In the genomic region with DNA sequence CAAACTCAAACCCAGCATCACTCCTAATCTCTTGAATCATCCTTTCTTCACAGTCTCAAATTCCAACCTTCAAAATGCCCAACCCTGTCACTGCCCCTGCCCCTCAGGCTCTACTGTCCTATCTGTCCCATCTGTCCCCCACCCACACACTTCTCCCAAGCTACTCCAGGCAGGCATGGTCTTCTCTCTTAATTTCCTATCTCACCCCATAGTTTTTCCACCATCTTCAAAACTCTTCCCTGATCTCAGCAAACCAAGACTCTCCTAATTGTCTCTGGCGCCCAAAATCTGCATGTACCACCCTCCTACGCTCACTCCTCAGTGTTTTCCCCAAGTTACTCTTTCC, we compare ENCODE assay signal across 8 cellular contexts.
DNase-seq lines count a peak whose midpoint lies in the region; ATAC-seq and TF ChIP-seq lines count a peak whose summit lies in the region.

No MANE protein-coding gene starts in this region.

- peak overlapping the region; percentile 97 for H3K27ac Mint-ChIP-seq in nephron progenitor cell

- H3K27me3 Mint-ChIP-seq in nephron progenitor cell (ENCODE audit: low read depth, poor library complexity), result no peaks in the 10 kb centered on the region

- DNase-seq in nephron progenitor cell, result no peak
- DNase-seq in epidermal melanocyte (ENCODE audit: insufficient read length, low spot score), result no peak
- no peak for DNase-seq in cortex of kidney (lab: John Stamatoyannopoulos, UW)
- DNase-seq in stimulated activated CD4-positive, alpha-beta T cell treated with anti-CD3 and anti-CD28 coated beads, Interleukin-4, amount 100 ng/mL, for 4 hours, result no peak

- peak overlapping the region; percentile 81 to 95 (median 90) for H3K27ac ChIP-seq in BLaER1 treated with 17β-estradiol and CSF1 and Interleukin-3, amounts not matched to agents 10 nM and 100 nM
- peak overlapping the region; percentile 80 for H3K27ac ChIP-seq in duodenal mucosa (ENCODE audit: low read depth, low read length)

- peaks cover 41% of the 10 kb centered on the region for H3K9me3 Mint-ChIP-seq in nephron progenitor cell

- H3K9me3 ChIP-seq in BLaER1 treated with 17β-estradiol and CSF1 and Interleukin-3, amounts not matched to agents 10 nM and 100 nM (replicated peaks in 1 of 11), result peaks cover 0 to 6% (median 0%) of the 10 kb centered on the region in 11 experiments; a peak in 2 of 22 replicates
- H3K9me3 ChIP-seq in Loucy (ENCODE audit: insufficient read depth, low read depth, low read length), result no peaks in the 10 kb centered on the region
- H3K9me3 ChIP-seq in duodenal mucosa (ENCODE audit: control insufficient read depth in 1 of 2, low read length in 2 of 2), result no peaks in the 10 kb centered on the region

- H3K27me3 ChIP-seq in BLaER1 treated with 17β-estradiol and CSF1 and Interleukin-3, amounts not matched to agents 10 nM and 100 nM, result no peaks in the 10 kb centered on the region
- H3K27me3 ChIP-seq in Loucy (ENCODE audit: insufficient read depth, low read length, poor library complexity, severe bottlenecking) (no peaks in the 10 kb centered on the region), duodenal mucosa (ENCODE audit: control insufficient read depth in 1 of 2, insufficient read depth in 2 of 2, low read length in 2 of 2) (no peaks in the 10 kb centered on the region)

- H3K9me2 ChIP-seq in Loucy (replicated peaks; ENCODE audit: low read depth, low read length), result no peaks in the 10 kb centered on the region

- H3F3A ChIP-seq in Loucy (ENCODE audit: low read depth), result no peaks in the 10 kb centered on the region

- H3K4me2 ChIP-seq in BLaER1 treated with 17β-estradiol and CSF1 and Interleukin-3, amounts not matched to agents 10 nM and 100 nM, result peak overlapping the region; percentile 53 to 84 (median 74)
- peak overlapping the region; percentile 83 for H3K4me2 ChIP-seq in Loucy (ENCODE audit: low read depth, low read length, poor library complexity, severe bottlenecking)

- ATAC-seq in GM18511 (IDR thresholded peaks at IDR 0.05; ENCODE audit: unreplicated experiment), result no peak

- peak overlapping the region; percentile 93 for H3K4me3 Mint-ChIP-seq in nephron progenitor cell

- H3K9ac ChIP-seq in BLaER1 treated with 17β-estradiol and CSF1 and Interleukin-3, amounts not matched to agents 10 nM and 100 nM, result peak overlapping the region; percentile 86 to 95 (median 90)
- H3K9ac ChIP-seq in Loucy (ENCODE audit: low read depth, low read length, poor library complexity, severe bottlenecking) (peak overlapping the region; percentile 93), duodenal mucosa (ENCODE audit: low read depth in 1 of 2, low read length in 2 of 2) (peak overlapping the region; percentile 66 to 77)

- H3K36me3 Mint-ChIP-seq in nephron progenitor cell (ENCODE audit: low read depth), result no peaks in the 10 kb centered on the region

- peak overlapping the region; percentile 63 to 81 (median 72) for H3K4me3 ChIP-seq in BLaER1 treated with 17β-estradiol and CSF1 and Interleukin-3, amounts not matched to agents 10 nM and 100 nM
- H3K4me3 ChIP-seq in Loucy (ENCODE audit: low read length, poor library complexity, severe bottlenecking) (peak overlapping the region; percentile 96), duodenal mucosa (ENCODE audit: low read depth in 1 of 2, low read length in 2 of 2) (peak overlapping the region; percentile 82 to 85)

- H2AFZ ChIP-seq in Loucy (ENCODE audit: low read length), result peak overlapping the region; percentile 80; the same call in 1 of the 2 replicates

- H3K79me2 ChIP-seq in Loucy (ENCODE audit: insufficient read depth, low read length), result peaks cover 57% of the 10 kb centered on the region

- TF ChIP-seq CTCF in Loucy (conservative IDR thresholded peaks at IDR 0.05; ENCODE audit: low read length) (no peak), nephron progenitor cell (IDR thresholded peaks at IDR 0.05) (no peak)

- H4K20me1 ChIP-seq in BLaER1 treated with 17β-estradiol and CSF1 and Interleukin-3, amounts not matched to agents 10 nM and 100 nM, result peaks cover 0 to 47% (median 14%) of the 10 kb centered on the region in 11 experiments; a peak in 14 of 22 replicates
- H4K20me1 ChIP-seq in Loucy (ENCODE audit: insufficient read depth, low read length, poor library complexity, severe bottlenecking), result peaks cover 42% of the 10 kb centered on the region

- H3K4me1 Mint-ChIP-seq in nephron progenitor cell, result peaks cover 15% of the 10 kb centered on the region

- no peaks in the 10 kb centered on the region for H3K36me3 ChIP-seq in BLaER1 treated with 17β-estradiol and CSF1 and Interleukin-3, amounts not matched to agents 10 nM and 100 nM
- H3K36me3 ChIP-seq in Loucy (ENCODE audit: insufficient read depth, low read length) (no peaks in the 10 kb centered on the region), duodenal mucosa (ENCODE audit: control insufficient read depth in 1 of 2, insufficient read depth in 2 of 2, low read length in 2 of 2) (no peaks in the 10 kb centered on the region)

- H3K4me1 ChIP-seq in BLaER1 treated with 17β-estradiol and CSF1 and Interleukin-3, amounts not matched to agents 10 nM and 100 nM, result peaks cover 0 to 35% (median 9%) of the 10 kb centered on the region in 10 experiments; a peak in 14 of 20 replicates
- H3K4me1 ChIP-seq in Loucy (ENCODE audit: insufficient read depth, low read length, poor library complexity, severe bottlenecking) (peaks cover 20% of the 10 kb centered on the region), duodenal mucosa (ENCODE audit: control insufficient read depth in 1 of 2, insufficient read depth in 2 of 2, low read length in 2 of 2) (no peaks in the 10 kb centered on the region)
